Comparison of ENCODE assay signal across 1 cellular context in the genomic region with DNA sequence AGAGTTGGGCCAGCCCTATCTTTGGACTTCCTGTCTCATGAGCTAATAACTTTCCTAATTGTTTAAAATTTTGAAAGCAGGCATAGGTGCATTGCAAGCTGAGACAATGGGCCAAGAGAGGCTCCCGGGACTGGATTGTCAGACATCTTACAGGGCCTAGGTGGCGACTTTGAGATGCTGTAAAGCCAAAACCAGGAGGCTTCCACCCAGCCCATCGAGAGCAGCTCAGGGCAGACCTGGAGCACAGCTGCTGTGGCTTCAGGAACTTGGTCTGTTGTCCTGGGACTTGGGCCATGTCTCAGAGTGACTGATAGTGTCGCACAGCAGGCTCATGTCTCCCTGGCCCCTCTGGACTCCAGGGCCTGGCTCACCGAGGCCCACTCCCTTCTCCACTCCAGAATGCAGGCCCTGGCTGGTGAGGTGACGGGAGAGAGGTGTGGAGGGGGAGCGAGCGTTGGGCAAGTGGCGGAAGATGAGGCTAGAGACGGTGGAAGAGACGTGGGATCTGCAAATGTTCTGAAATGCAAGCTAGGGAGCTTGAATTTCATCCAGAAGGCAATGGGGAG.
TF ChIP-seq lines count a peak whose summit lies in the region.

No MANE protein-coding gene starts in this region.

TF ChIP-seq in IMR-90, 13 proteins besides CTCF, POLR2A, EP300 and RAD21:
- TF ChIP-seq, protein P1, sequence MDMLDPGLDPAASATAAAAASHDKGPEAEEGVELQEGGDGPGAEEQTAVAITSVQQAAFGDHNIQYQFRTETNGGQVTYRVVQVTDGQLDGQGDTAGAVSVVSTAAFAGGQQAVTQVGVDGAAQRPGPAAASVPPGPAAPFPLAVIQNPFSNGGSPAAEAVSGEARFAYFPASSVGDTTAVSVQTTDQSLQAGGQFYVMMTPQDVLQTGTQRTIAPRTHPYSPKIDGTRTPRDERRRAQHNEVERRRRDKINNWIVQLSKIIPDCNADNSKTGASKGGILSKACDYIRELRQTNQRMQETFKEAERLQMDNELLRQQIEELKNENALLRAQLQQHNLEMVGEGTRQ (IDR thresholded peaks at IDR 0.05; ENCODE audit: low read depth, low read length) = no peak
- TF ChIP-seq RFX5 (IDR thresholded peaks at IDR 0.05; ENCODE audit: low read depth, low read length) = no peak
- no peak for TF ChIP-seq NFE2L2 (IDR thresholded peaks at IDR 0.05; ENCODE audit: low read depth, low read length)
- no peak for TF ChIP-seq MAZ (IDR thresholded peaks at IDR 0.05; ENCODE audit: borderline replicate concordance, low read depth, low read length)
- TF ChIP-seq, protein P2, sequence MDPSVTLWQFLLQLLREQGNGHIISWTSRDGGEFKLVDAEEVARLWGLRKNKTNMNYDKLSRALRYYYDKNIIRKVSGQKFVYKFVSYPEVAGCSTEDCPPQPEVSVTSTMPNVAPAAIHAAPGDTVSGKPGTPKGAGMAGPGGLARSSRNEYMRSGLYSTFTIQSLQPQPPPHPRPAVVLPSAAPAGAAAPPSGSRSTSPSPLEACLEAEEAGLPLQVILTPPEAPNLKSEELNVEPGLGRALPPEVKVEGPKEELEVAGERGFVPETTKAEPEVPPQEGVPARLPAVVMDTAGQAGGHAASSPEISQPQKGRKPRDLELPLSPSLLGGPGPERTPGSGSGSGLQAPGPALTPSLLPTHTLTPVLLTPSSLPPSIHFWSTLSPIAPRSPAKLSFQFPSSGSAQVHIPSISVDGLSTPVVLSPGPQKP (IDR thresholded peaks at IDR 0.05; ENCODE audit: borderline replicate concordance, low read depth, low read length) = no peak
- no peak for TF ChIP-seq CEBPB (IDR thresholded peaks at IDR 0.05; ENCODE audit: low read depth, low read length)
- TF ChIP-seq RCOR1 (IDR thresholded peaks at IDR 0.05; ENCODE audit: insufficient replicate concordance, low read length) = no peak
- TF ChIP-seq BHLHE40 (IDR thresholded peaks at IDR 0.05; ENCODE audit: low read depth, low read length) = no peak
